8 cellular contexts compared by ENCODE assay signal in genomic region chr6:79946773-79947190, GRCh38. TPM values are rescaled to one million over a fixed set of nuclear protein-coding genes. Genes with fewer than 3 reads are reported as not detected.
A peak's percentile ranks its signal among the peaks of the same experiment; 100 is the strongest.
DNase-seq lines count a peak whose midpoint lies in the region; ATAC-seq, FAIRE-seq and TF ChIP-seq lines count a peak whose summit lies in the region.

No MANE protein-coding gene starts in this region.

- TF ChIP-seq RAD21 in A549 (conservative IDR thresholded peaks at IDR 0.05 in 1 of 2, IDR thresholded peaks at IDR 0.05 in 1 of 2) = no peak

- no peak for TF ChIP-seq POLR2A in A549 (IDR thresholded peaks at IDR 0.05; ENCODE audit: low read length)
- no peak for TF ChIP-seq POLR2A in GM12891 (IDR thresholded peaks at IDR 0.05; ENCODE audit: low read depth, low read length)
- TF ChIP-seq POLR2A in right lobe of liver (IDR thresholded peaks at IDR 0.05) = no peak

- no peak for TF ChIP-seq EP300 in A549 (IDR thresholded peaks at IDR 0.05)

- H3K4me2 ChIP-seq in A549 = peak overlapping the region; percentile 94

- H3K4me3 ChIP-seq in A549 (peak overlapping the region; percentile 60), right lobe of liver (peak overlapping the region; percentile 38 to 54 (median 38))

- CTCF ChIA-PET in A549 (lab: Yijun Ruan, JAX) = interaction anchor here (0.9 to 1.9 kb wide), 2 partner anchors 55 to 147 kb away, joined by 3 to 4 read pairs; no protein-coding TSS in a partner anchor

- 5% methylated on average over 15 of the region's 31 CpGs for WGBS in A549 (ENCODE audit: missing lambda C conversion rate)
- WGBS in right lobe of liver (ENCODE audit: insufficient coverage, low coverage, low lambda C conversion rate, missing lambda C conversion rate) = 2% methylated on average over 16 of the region's 31 CpGs

- H3K36me3 Mint-ChIP-seq in T-helper 1 cell treated with Interleukin-12 subunit alpha and Interleukin-12 subunit beta and Interleukin-4 antibody, amounts not matched to agents 30 μg/mL and 1 μg/mL, for 36 hours (ENCODE audit: low read depth) = peaks cover 5% of the 10 kb centered on the region
- H3K36me3 Mint-ChIP-seq in dendritic cell treated with granulocyte-macrophage colony-stimulating factor and Interleukin-4, amounts not matched to agents 40 ng/mL and 50 ng/mL, for 4 days (ENCODE audit: low read depth) = no peaks in the 10 kb centered on the region

- peaks cover 3 to 19% of the 10 kb centered on the region in 2 donors for H3K27me3 ChIP-seq in right lobe of liver

- POLR2A ChIA-PET in A549 (lab: Yijun Ruan, JAX) = no interaction called here

- peak overlapping the region; percentile 88 for H3K4me3 Mint-ChIP-seq in T-helper 1 cell treated with Interleukin-12 subunit alpha and Interleukin-12 subunit beta and Interleukin-4 antibody, amounts not matched to agents 30 μg/mL and 1 μg/mL, for 36 hours
- H3K4me3 Mint-ChIP-seq in dendritic cell treated with granulocyte-macrophage colony-stimulating factor and Interleukin-4, amounts not matched to agents 40 ng/mL and 50 ng/mL, for 4 days = peak overlapping the region; percentile 71

- TF ChIP-seq CTCF in A549 (IDR thresholded peaks at IDR 0.05) (no peak), right lobe of liver (IDR thresholded peaks at IDR 0.05) (no peak)

- intact Hi-C loops in dendritic cell treated with granulocyte-macrophage colony-stimulating factor and Interleukin-4, amounts not matched to agents 40 ng/mL and 50 ng/mL, for 4 days (cut with micrococcal nuclease) = no loop called here
- intact Hi-C loops in right lobe of liver (cut with DNase I) = no loop called here

- H3K4me1 ChIP-seq in A549 (no peaks in the 10 kb centered on the region), right lobe of liver (peaks cover 0 to 13% (median 5%) of the 10 kb centered on the region in 4 donors)

- FAIRE-seq in A549 (lab: Jason Lieb, UNC) = no peak
- FAIRE-seq in GM12891 (lab: Jason Lieb, UNC) = peak; percentile 5

- ATAC-seq in A549 (peak; percentile 63 to 73), HG03342 (IDR thresholded peaks at IDR 0.05; ENCODE audit: unreplicated experiment) (peak; percentile 8), right lobe of liver (peak; percentile 14 to 46 (median 34))

- DNase-seq in A549 (ENCODE audit: low read depth in 1 of 2, low spot score in 1 of 2) = peak; percentile 1 to 5
- no peak for DNase-seq in GM12891 (ENCODE audit: insufficient read length, low spot score)
- DNase-seq in right lobe of liver = no peak
- peak; percentile 11 for DNase-seq in stromal cell of bone marrow (ENCODE audit: low read depth)
- no peak for DNase-seq in mesenteric fat pad (ENCODE audit: low spot score)

- H3K27ac ChIP-seq in A549 (peak overlapping the region in 1 of 2 experiments; percentile 69; a peak in 2 of 6 replicates), right lobe of liver (no peak overlapping the region)

- no peaks in the 10 kb centered on the region for H3K36me3 ChIP-seq in right lobe of liver

- peak overlapping the region; percentile 74 for H3K27ac Mint-ChIP-seq in T-helper 1 cell treated with Interleukin-12 subunit alpha and Interleukin-12 subunit beta and Interleukin-4 antibody, amounts not matched to agents 30 μg/mL and 1 μg/mL, for 36 hours
- H3K27ac Mint-ChIP-seq in dendritic cell treated with granulocyte-macrophage colony-stimulating factor and Interleukin-4, amounts not matched to agents 40 ng/mL and 50 ng/mL, for 4 days = no peak overlapping the region

- peaks cover 42% of the 10 kb centered on the region for H3K27me3 Mint-ChIP-seq in T-helper 1 cell treated with Interleukin-12 subunit alpha and Interleukin-12 subunit beta and Interleukin-4 antibody, amounts not matched to agents 30 μg/mL and 1 μg/mL, for 36 hours (ENCODE audit: low read depth)
- H3K27me3 Mint-ChIP-seq in dendritic cell treated with granulocyte-macrophage colony-stimulating factor and Interleukin-4, amounts not matched to agents 40 ng/mL and 50 ng/mL, for 4 days = peaks cover 64% of the 10 kb centered on the region

- no peaks in the 10 kb centered on the region for H3K9me3 Mint-ChIP-seq in T-helper 1 cell treated with Interleukin-12 subunit alpha and Interleukin-12 subunit beta and Interleukin-4 antibody, amounts not matched to agents 30 μg/mL and 1 μg/mL, for 36 hours
- H3K9me3 Mint-ChIP-seq in dendritic cell treated with granulocyte-macrophage colony-stimulating factor and Interleukin-4, amounts not matched to agents 40 ng/mL and 50 ng/mL, for 4 days = no peaks in the 10 kb centered on the region

- peaks cover 20% of the 10 kb centered on the region for H3K4me1 Mint-ChIP-seq in T-helper 1 cell treated with Interleukin-12 subunit alpha and Interleukin-12 subunit beta and Interleukin-4 antibody, amounts not matched to agents 30 μg/mL and 1 μg/mL, for 36 hours (ENCODE audit: low read depth)
- H3K4me1 Mint-ChIP-seq in dendritic cell treated with granulocyte-macrophage colony-stimulating factor and Interleukin-4, amounts not matched to agents 40 ng/mL and 50 ng/mL, for 4 days (ENCODE audit: low read depth) = peaks cover 9% of the 10 kb centered on the region

- H3K9me3 ChIP-seq in A549 = no peaks in the 10 kb centered on the region
- H3K9me3 ChIP-seq in right lobe of liver = no peaks in the 10 kb centered on the region

TF ChIP-seq in A549, 52 proteins besides CTCF, POLR2A, EP300 and RAD21 (continues in another document):
- TF ChIP-seq JUN (IDR thresholded peaks at IDR 0.05) (no peak), CHD4 (IDR thresholded peaks at IDR 0.05; ENCODE audit: borderline replicate concordance) (no peak), JUNB (IDR thresholded peaks at IDR 0.05) (no peak), PBX3 (IDR thresholded peaks at IDR 0.05) (no peak), HOXA7 (CRISPR knock-in tag; IDR thresholded peaks at IDR 0.05) (no peak), ESRRA (IDR thresholded peaks at IDR 0.05; ENCODE audit: borderline replicate concordance, low read length) (no peak), MAFK (IDR thresholded peaks at IDR 0.05; ENCODE audit: partially characterized antibody) (no peak), FOSB (CRISPR knock-in tag; IDR thresholded peaks at IDR 0.05) (no peak), HES2 (IDR thresholded peaks at IDR 0.05) (no peak), ZNF302 (CRISPR knock-in tag; IDR thresholded peaks at IDR 0.05) (no peak), CBX2 (IDR thresholded peaks at IDR 0.05; ENCODE audit: borderline replicate concordance, low read depth) (no peak)

TF ChIP-seq in GM12891, 5 proteins besides CTCF, POLR2A, EP300 and RAD21:
- TF ChIP-seq POU2F2 (IDR thresholded peaks at IDR 0.05; ENCODE audit: low read depth, low read length) (no peak), PAX5 (IDR thresholded peaks at IDR 0.05; ENCODE audit: insufficient read depth, low read length, severe bottlenecking) (no peak), SPI1 (IDR thresholded peaks at IDR 0.05; ENCODE audit: low read depth, low read length) (no peak), TAF1 (IDR thresholded peaks at IDR 0.05; ENCODE audit: low read depth, low read length) (no peak), POLR2AphosphoS5 (IDR thresholded peaks at IDR 0.05; ENCODE audit: low read depth, low read length) (no peak)

RNA-seq across cellular contexts. Expression of gene ELOVL4, which starts 0.6 kb away (rescaled TPM):
- polyA plus RNA-seq in A549 (2011; rRNA removed) = 0.65 and 0.70 TPM in 2 replicates
- 0.16 and 0.21 TPM in 2 replicates for polyA plus RNA-seq in A549 (2012; cell fraction: cytosol; rRNA removed)
- 0.16 and 0.21 TPM in 2 replicates for polyA plus RNA-seq in A549 (2012; cell fraction: nucleus; rRNA removed)
- 0.83 to 1.1 TPM (median 1.1 TPM) in 3 replicates for polyA plus RNA-seq in A549 (2017; fragmentation: RNase III; extraction: RNeasy Plus Mini Kit Qiagen cat#74134 plus additional on column Dnase treatment)
- polyA minus RNA-seq in A549 (2011; rRNA and poly(A)+ RNA removed) = 0.21 and 0.34 TPM in 2 replicates
- polyA plus RNA-seq in GM12891 (2012; ENCODE audit: low read depth, missing spikeins) = 0.04 TPM
- under 1 TPM in 2 of 6 experiments, not detected in 4; 0.07 TPM for total RNA-seq in right lobe of liver
- 0.58 TPM for total RNA-seq in mesenteric fat pad

RNA-seq across cellular contexts. Expression of gene TTK, which starts 57.7 kb away (rescaled TPM):
- polyA plus RNA-seq in A549 (2011; rRNA removed) = 18.9 and 30.6 TPM in 2 replicates
- polyA plus RNA-seq in A549 (2012; cell fraction: cytosol; rRNA removed) = 5.8 and 6.3 TPM in 2 replicates
- 4.7 and 7.1 TPM in 2 replicates for polyA plus RNA-seq in A549 (2012; cell fraction: nucleus; rRNA removed)
- polyA plus RNA-seq in A549 (2017; fragmentation: RNase III; extraction: RNeasy Plus Mini Kit Qiagen cat#74134 plus additional on column Dnase treatment) = 18.8 to 21.2 TPM (median 21.0 TPM) in 3 replicates
- 7.6 and 8.9 TPM in 2 replicates for polyA minus RNA-seq in A549 (2011; rRNA and poly(A)+ RNA removed)
- 14.8 TPM for polyA plus RNA-seq in GM12891 (2012; ENCODE audit: low read depth, missing spikeins)
- total RNA-seq in right lobe of liver = 1 to 10 TPM in 2 of 6 experiments, under 1 TPM in 4; 0.22 to 2.5 (median 0.54) TPM
- total RNA-seq in mesenteric fat pad = 0.58 TPM

Comparison
In these comparisons a context has a peak if more than half of its experiments do, and no peak if none do; other contexts are left out.
1. ATAC-seq: peak in every context shown above with its lines; median percentile 68 in A549; 34 in right lobe of liver; 8 in HG03342.
2. DNase-seq: peak in A549 (2 of 2) and stromal cell of bone marrow (single experiment); none in GM12891 (single experiment), right lobe of liver (0 of 3) and mesenteric fat pad (single experiment).